In the genomic region with DNA sequence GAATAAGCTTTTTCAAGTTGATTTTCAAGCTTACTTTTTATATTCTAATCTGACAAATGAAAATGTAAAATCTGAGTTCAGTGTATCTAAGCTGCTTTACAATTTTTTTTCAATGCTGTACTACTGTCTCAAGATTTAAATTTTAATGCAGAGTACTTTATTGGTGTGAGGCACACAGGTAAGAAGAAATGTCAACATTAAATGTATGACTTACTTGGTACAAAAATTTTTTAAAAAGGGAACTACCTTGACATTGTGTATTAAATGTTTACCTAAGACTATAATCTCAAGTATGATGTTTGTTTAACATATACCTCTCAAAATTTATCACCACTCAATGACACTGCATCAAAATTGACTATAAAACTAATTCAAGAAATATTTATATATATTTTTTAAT, we compare ENCODE assay signal across 6 cellular contexts.
"Had no signal": no experiment of that assay in that cellular context is flagged by ENCODE, and none has a peak within 500 bp of the region (broad histone marks: within the 10 kb centered on the region; RNA-seq: fewer than 3 reads in every experiment).

No MANE protein-coding gene starts in this region.

- H2AFZ ChIP-seq: GM23338 had no signal

- DNase-seq: H9, HCEC 1CT, KBM-7 had no signal

- H3K4me3 ChIP-seq: GM23338 had no signal

- ATAC-seq: GM23338 had no signal

- FAIRE-seq: H1, HTR-8/SVneo had no signal

- H3K4me2 ChIP-seq: GM23338 had no signal
